In the genomic region with DNA sequence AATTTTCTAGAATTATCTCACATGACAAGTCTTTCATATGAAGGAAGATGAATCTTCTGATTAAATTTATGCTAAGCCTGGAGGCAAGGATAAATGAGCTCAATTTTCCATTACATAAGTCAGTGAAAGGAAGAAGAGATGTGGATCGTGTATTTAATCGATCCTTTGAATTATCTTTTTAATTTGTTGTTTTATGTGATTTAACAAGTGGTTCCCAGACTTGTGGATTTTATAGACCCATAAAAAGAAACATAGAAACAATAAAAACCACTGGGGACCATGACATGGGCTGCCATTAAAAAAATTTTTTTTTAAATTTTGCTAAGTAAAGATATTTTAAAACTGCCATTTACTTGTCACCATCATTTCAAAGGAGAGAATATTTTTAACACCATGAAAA, we compare ENCODE assay signal across 9 cellular contexts.
"Had no signal": no experiment of that assay in that cellular context is flagged by ENCODE, and none has a peak within 500 bp of the region (broad histone marks: within the 10 kb centered on the region; RNA-seq: fewer than 3 reads in every experiment).

No MANE protein-coding gene starts in this region.

- DNase-seq: H9, HCEC 1CT, IMR-90, KG1 had no signal

- FAIRE-seq: H1, H54, HTR-8/SVneo, K562 had no signal

- H3K27ac Mint-ChIP-seq: GM23338, H9 had no signal

- H3K9me3 Mint-ChIP-seq: GM23338, H9 had no signal

- H3K4me3 Mint-ChIP-seq: GM23338, H9 had no signal

- H3K4me3 ChIP-seq: GM23338, K562 had no signal
